18 cellular contexts compared by ENCODE assay signal in the genomic region with DNA sequence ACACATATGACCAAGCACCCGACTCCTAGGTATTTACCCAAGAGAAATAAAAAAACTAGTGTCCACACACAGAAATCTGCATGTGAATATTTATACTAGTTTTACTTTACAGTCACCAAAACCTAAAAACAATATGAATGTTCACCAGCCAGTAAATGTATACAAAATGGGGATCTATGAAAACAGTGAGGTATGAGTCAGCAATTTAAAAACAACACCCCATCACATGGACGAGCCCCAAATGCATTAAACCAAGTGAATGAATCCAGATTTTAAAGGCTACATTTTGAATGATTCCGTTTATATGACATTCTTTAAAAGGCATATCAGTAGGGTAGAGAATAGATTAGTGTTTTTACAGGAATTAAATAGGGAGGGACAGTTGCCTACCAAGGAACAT. TPM values are rescaled to one million over a fixed set of nuclear protein-coding genes. Genes with fewer than 3 reads are reported as not detected.
A peak's percentile ranks its signal among the peaks of the same experiment; 100 is the strongest.
DNase-seq lines count a peak whose midpoint lies in the region; ATAC-seq, FAIRE-seq and TF ChIP-seq lines count a peak whose summit lies in the region.
"Had no signal": no experiment of that assay in that cellular context is flagged by ENCODE, and none has a peak within 500 bp of the region (broad histone marks: within the 10 kb centered on the region; RNA-seq: fewer than 3 reads in every experiment).

No MANE protein-coding gene starts in this region.

- in situ Hi-C loops in IMR-90 (cut with MboI; ENCODE audit: low sequenced_read_pairs), result no loop called here

- H3K79me2 ChIP-seq in keratinocyte (ENCODE audit: control insufficient read depth, insufficient read depth, low read length), result no peaks in the 10 kb centered on the region

- H4K91ac ChIP-seq in IMR-90 (ENCODE audit: insufficient read depth, low read depth, low read length), result no peak overlapping the region

- H3K14ac ChIP-seq in IMR-90 (replicated peaks; ENCODE audit: low read depth, low read length), result no peak overlapping the region

- H2AK5ac ChIP-seq in IMR-90 (ENCODE audit: low read depth, low read length), result no peak overlapping the region

- H4K5ac ChIP-seq in IMR-90 (ENCODE audit: low read depth, low read length), result no peak overlapping the region

- H2AFZ ChIP-seq in IMR-90 (replicated peaks; ENCODE audit: low read length, poor library complexity) (no peak overlapping the region), keratinocyte (ENCODE audit: control insufficient read depth, low read length) (peak overlapping the region; percentile 13)

- H4K20me1 ChIP-seq in IMR-90 (ENCODE audit: insufficient read depth, low read length) (no peaks in the 10 kb centered on the region), keratinocyte (ENCODE audit: control insufficient read depth, extremely low read depth, insufficient read depth, low read length) (no peaks in the 10 kb centered on the region)
- H4K20me1 ChIP-seq: BLaER1 treated with 17β-estradiol and CSF1 and Interleukin-3, amounts not matched to agents 10 nM and 100 nM had no signal

- TF ChIP-seq RAD21 in A549 (conservative IDR thresholded peaks at IDR 0.05 in 1 of 2, IDR thresholded peaks at IDR 0.05 in 1 of 2), result no peak
- TF ChIP-seq RAD21 in IMR-90 (IDR thresholded peaks at IDR 0.05; ENCODE audit: low read length), result no peak

- H3K27me3 ChIP-seq in IMR-90 (ENCODE audit: control insufficient read depth, insufficient read depth, low read length) (no peaks in the 10 kb centered on the region; the same call in 1 of the 2 replicates), keratinocyte (ENCODE audit: control insufficient read depth, extremely low read depth, insufficient read depth, low read length) (no peaks in the 10 kb centered on the region)
- H3K27me3 ChIP-seq: BLaER1 treated with 17β-estradiol and CSF1 and Interleukin-3, amounts not matched to agents 10 nM and 100 nM had no signal

- H3K4me3 Mint-ChIP-seq in dendritic cell treated with granulocyte-macrophage colony-stimulating factor and Interleukin-4, amounts not matched to agents 40 ng/mL and 50 ng/mL, for 4 days, result no peak overlapping the region
- H3K4me3 Mint-ChIP-seq: B cell; CD8-positive, alpha-beta T cell; HFFc6 had no signal

- H3K9me3 ChIP-seq in A549 (no peaks in the 10 kb centered on the region), IMR-90 (ENCODE audit: control insufficient read depth, insufficient read depth, low read length) (no peaks in the 10 kb centered on the region), keratinocyte (ENCODE audit: control insufficient read depth, low read depth, low read length) (no peaks in the 10 kb centered on the region)
- H3K9me3 ChIP-seq: BLaER1 treated with 17β-estradiol and CSF1 and Interleukin-3, amounts not matched to agents 10 nM and 100 nM had no signal

- 53% methylated on average over 3 of the region's 3 CpGs for WGBS in A549 (ENCODE audit: missing lambda C conversion rate)
- WGBS in IMR-90 (ENCODE audit: extremely low coverage in 2 of 2, insufficient read length in 1 of 2), 2 experiments, result no CpG with 5 or more reads among the region's 3 CpGs

- H3K23ac ChIP-seq in IMR-90 (ENCODE audit: low read depth, low read length), result no peak overlapping the region

- H3K27ac ChIP-seq in A549, result no peak overlapping the region
- no peak overlapping the region for H3K27ac ChIP-seq in IMR-90 (ENCODE audit: insufficient read depth, low read length)
- no peak overlapping the region for H3K27ac ChIP-seq in keratinocyte (ENCODE audit: control insufficient read depth, insufficient read depth, low read length)
- H3K27ac ChIP-seq: BLaER1 treated with 17β-estradiol and CSF1 and Interleukin-3, amounts not matched to agents 10 nM and 100 nM had no signal

- no peaks in the 10 kb centered on the region for H3K36me3 ChIP-seq in IMR-90 (ENCODE audit: control insufficient read depth, insufficient read depth, low read length)
- H3K36me3 ChIP-seq in keratinocyte (ENCODE audit: control insufficient read depth in 2 of 2, extremely low read depth in 1 of 2, insufficient read depth in 2 of 2, low read length in 2 of 2), result no peaks in the 10 kb centered on the region
- H3K36me3 ChIP-seq: BLaER1 treated with 17β-estradiol and CSF1 and Interleukin-3, amounts not matched to agents 10 nM and 100 nM had no signal

- intact Hi-C loops in IMR-90 (cut with micrococcal nuclease) (no loop called here), Right ventricle myocardium superior (cut with DNase I) (no loop called here)
- intact Hi-C loops in dendritic cell treated with granulocyte-macrophage colony-stimulating factor and Interleukin-4, amounts not matched to agents 40 ng/mL and 50 ng/mL, for 4 days (cut with micrococcal nuclease), result no loop called here

- H3K56ac ChIP-seq in IMR-90 (ENCODE audit: extremely low read depth, insufficient read depth, low read length), result no peak overlapping the region

- no peak overlapping the region for H2AK9ac ChIP-seq in IMR-90 (replicated peaks; ENCODE audit: low read depth, low read length, poor library complexity)

- TF ChIP-seq CTCF in A549 (IDR thresholded peaks at IDR 0.05), result no peak
- TF ChIP-seq CTCF in IMR-90 (conservative IDR thresholded peaks at IDR 0.05; ENCODE audit: low read depth, low read length), result no peak
- no peak for TF ChIP-seq CTCF in keratinocyte (optimal IDR thresholded peaks at IDR 0.05 in 1 of 3, IDR thresholded peaks at IDR 0.05 in 1 of 3, conservative IDR thresholded peaks at IDR 0.05 in 1 of 3; ENCODE audit: extremely low read depth in 1 of 3, insufficient read depth in 2 of 3, low read length in 3 of 3)

- H3K9me3 Mint-ChIP-seq in dendritic cell treated with granulocyte-macrophage colony-stimulating factor and Interleukin-4, amounts not matched to agents 40 ng/mL and 50 ng/mL, for 4 days, result no peaks in the 10 kb centered on the region
- H3K9me3 Mint-ChIP-seq: CD8-positive, alpha-beta T cell; HFFc6 had no signal

- no peak for TF ChIP-seq EP300 in A549 (IDR thresholded peaks at IDR 0.05)

- no peak overlapping the region for H3K4ac ChIP-seq in IMR-90 (ENCODE audit: low read depth, low read length)

- H3K4me3 ChIP-seq in A549 (no peak overlapping the region), IMR-90 (ENCODE audit: insufficient read depth, low read depth, low read length) (no peak overlapping the region), keratinocyte (ENCODE audit: control insufficient read depth in 2 of 3, extremely low read depth in 1 of 3, insufficient read depth in 2 of 3, low read depth in 1 of 3, low read length in 3 of 3) (no peak overlapping the region)
- H3K4me3 ChIP-seq: BLaER1 treated with 17β-estradiol and CSF1 and Interleukin-3, amounts not matched to agents 10 nM and 100 nM had no signal

- no peak overlapping the region for H4K8ac ChIP-seq in IMR-90 (ENCODE audit: low read depth in 2 of 2, low read length in 2 of 2)

- H3K79me1 ChIP-seq in IMR-90 (ENCODE audit: low read depth in 1 of 2, low read length in 2 of 2), result no peaks in the 10 kb centered on the region

- H3K27ac Mint-ChIP-seq in dendritic cell treated with granulocyte-macrophage colony-stimulating factor and Interleukin-4, amounts not matched to agents 40 ng/mL and 50 ng/mL, for 4 days, result peak overlapping the region; percentile 23
- H3K27ac Mint-ChIP-seq: B cell; CD8-positive, alpha-beta T cell; HFFc6 had no signal

- TF ChIP-seq POLR2A in A549 (IDR thresholded peaks at IDR 0.05; ENCODE audit: low read length) (no peak), IMR-90 (IDR thresholded peaks at IDR 0.05; ENCODE audit: low read depth, low read length) (no peak)

- H3K4me2 ChIP-seq in A549 (no peak overlapping the region), IMR-90 (ENCODE audit: low read depth, low read length) (no peak overlapping the region), keratinocyte (ENCODE audit: control insufficient read depth, extremely low read depth, insufficient read depth, low read depth, low read length) (no peak overlapping the region)
- H3K4me2 ChIP-seq: BLaER1 treated with 17β-estradiol and CSF1 and Interleukin-3, amounts not matched to agents 10 nM and 100 nM had no signal

- no peak overlapping the region for H2BK5ac ChIP-seq in IMR-90 (ENCODE audit: low read depth, low read length, poor library complexity, severe bottlenecking)

- no TSS peak for BruUV-seq in IMR-90 (replicated peaks; lab: Mats Ljungman, UMichigan)

- H3K27me3 Mint-ChIP-seq in dendritic cell treated with granulocyte-macrophage colony-stimulating factor and Interleukin-4, amounts not matched to agents 40 ng/mL and 50 ng/mL, for 4 days, result no peaks in the 10 kb centered on the region

- DNase-seq in A549 (ENCODE audit: low read depth in 1 of 2, low spot score in 1 of 2) (no peak), IMR-90 (no peak), keratinocyte (ENCODE audit: low read depth, low spot score) (no peak), Right ventricle myocardium superior (no peak), occipital lobe (lab: John Stamatoyannopoulos, UW) (no peak)
- DNase-seq: 8988T; Calu3; CD8-positive, alpha-beta T cell; DMS79 treated with DMSO at 0.1 percent for 48 hours; GF-D8; HCEC 1CT; HFFc6 had no signal

- H3K9me1 ChIP-seq in IMR-90 (ENCODE audit: insufficient read depth, low read length) (no peaks in the 10 kb centered on the region), keratinocyte (ENCODE audit: control insufficient read depth, extremely low read depth, insufficient read depth, low read length) (no peaks in the 10 kb centered on the region)

- CTCF ChIA-PET in A549 (lab: Yijun Ruan, JAX) (no interaction called here), IMR-90 (lab: Yijun Ruan, JAX) (no interaction called here)

- no peak for ATAC-seq in A549
- peak; percentile 49 for ATAC-seq in IMR-90 (ENCODE audit: low read depth)
- no peak for ATAC-seq in Right ventricle myocardium superior (ENCODE audit: poor library complexity)
- no peak for ATAC-seq in GM21723 (IDR thresholded peaks at IDR 0.05; ENCODE audit: unreplicated experiment)
- ATAC-seq: CD8-positive, alpha-beta T cell had no signal

- no peak overlapping the region for H2BK20ac ChIP-seq in IMR-90 (ENCODE audit: low read depth, low read length)

- H3K4me1 Mint-ChIP-seq in dendritic cell treated with granulocyte-macrophage colony-stimulating factor and Interleukin-4, amounts not matched to agents 40 ng/mL and 50 ng/mL, for 4 days (ENCODE audit: low read depth), result peaks cover 44% of the 10 kb centered on the region
- H3K4me1 Mint-ChIP-seq: B cell had no signal

- H3K4me1 ChIP-seq in A549, result no peaks in the 10 kb centered on the region
- H3K4me1 ChIP-seq in IMR-90 (ENCODE audit: control insufficient read depth, insufficient read depth, low read length), result no peaks in the 10 kb centered on the region
- peaks cover 13% of the 10 kb centered on the region for H3K4me1 ChIP-seq in keratinocyte (ENCODE audit: control insufficient read depth, extremely low read depth, insufficient read depth, low read length)

- H2BK15ac ChIP-seq in IMR-90 (ENCODE audit: low read depth, low read length), result no peak overlapping the region

- H3K9ac ChIP-seq in IMR-90 (ENCODE audit: low read depth, low read length) (no peak overlapping the region), keratinocyte (ENCODE audit: control insufficient read depth, extremely low read depth, insufficient read depth, low read length) (no peak overlapping the region)
- H3K9ac ChIP-seq: BLaER1 treated with 17β-estradiol and CSF1 and Interleukin-3, amounts not matched to agents 10 nM and 100 nM had no signal

- H3K18ac ChIP-seq in IMR-90 (ENCODE audit: low read depth, low read length), result no peak overlapping the region

- peak; percentile 51 for FAIRE-seq in A549 (lab: Jason Lieb, UNC)
- FAIRE-seq in keratinocyte (lab: Jason Lieb, UNC), result no peak
- FAIRE-seq: H54, HTR-8/SVneo had no signal

- no peak overlapping the region for H2BK120ac ChIP-seq in IMR-90 (ENCODE audit: low read depth, low read length)

- dilution Hi-C loops in IMR-90 (cut with HindIII; ENCODE audit: low sequenced_read_pairs, unreplicated experiment), result no loop called here
- dilution Hi-C loops in keratinocyte (cut with MboI; ENCODE audit: extremely low pct_ligation_motif_present, low sequenced_read_pairs), result no loop called here

- POLR2A ChIA-PET in A549 (lab: Yijun Ruan, JAX), result no interaction called here
- POLR2A ChIA-PET in IMR-90 (lab: Charles Lee; ENCODE audit: unreplicated experiment), result no interaction called here

- H3K36me3 Mint-ChIP-seq in dendritic cell treated with granulocyte-macrophage colony-stimulating factor and Interleukin-4, amounts not matched to agents 40 ng/mL and 50 ng/mL, for 4 days (ENCODE audit: low read depth), result no peaks in the 10 kb centered on the region
- H3K36me3 Mint-ChIP-seq: CD8-positive, alpha-beta T cell had no signal

RNA-seq across cellular contexts. Expression of gene SIGLEC7, which starts 22.1 kb away (rescaled TPM):
- polyA plus RNA-seq in A549 (2011; rRNA removed), result not detected in 2 replicates
- polyA plus RNA-seq in A549 (2012; cell fraction: cytosol; rRNA removed), result not detected in 2 replicates
- polyA plus RNA-seq in A549 (2012; cell fraction: nucleus; rRNA removed), result not detected in 2 replicates
- polyA plus RNA-seq in A549 (2017; fragmentation: RNase III; extraction: RNeasy Plus Mini Kit Qiagen cat#74134 plus additional on column Dnase treatment), result not detected in 3 replicates
- not detected in 2 replicates for polyA minus RNA-seq in A549 (2011; rRNA and poly(A)+ RNA removed)
- not detected in 2 replicates for total RNA-seq in IMR-90 (2012; rRNA removed)
- polyA plus RNA-seq in IMR-90 (2012; rRNA removed), result not detected in 2 replicates
- polyA plus RNA-seq in IMR-90 (2012; cell fraction: cytosol; rRNA removed), result not detected in 2 replicates
- not detected in 2 replicates for polyA plus RNA-seq in IMR-90 (2012; cell fraction: nucleus; rRNA removed; ENCODE audit: low replicate concordance)
- not detected in 3 replicates for polyA plus RNA-seq in keratinocyte
- polyA plus RNA-seq in keratinocyte (2011; ENCODE audit: low read depth), result not detected
- not detected in 2 replicates for polyA plus RNA-seq in keratinocyte (2011; cell fraction: cytosol; rRNA removed)
- not detected in 2 replicates for polyA plus RNA-seq in keratinocyte (2011; cell fraction: nucleus; rRNA removed)
- not detected in 2 replicates for polyA plus RNA-seq in keratinocyte (2012; ENCODE audit: low replicate concordance)
- not detected in 3 replicates for polyA minus RNA-seq in keratinocyte
- polyA minus RNA-seq in keratinocyte (2011; cell fraction: cytosol; rRNA and poly(A)+ RNA removed), result not detected
- not detected in 2 replicates for polyA minus RNA-seq in keratinocyte (2011; cell fraction: nucleus; rRNA and poly(A)+ RNA removed)
- total RNA-seq in Right ventricle myocardium superior, result 0.97 TPM
- total RNA-seq in occipital lobe, result 0.16 TPM
- total RNA-seq: B cell; Calu3; CD8-positive, alpha-beta T cell; HFFc6 had no signal

RNA-seq across cellular contexts. Expression of gene SIGLEC9, which starts 39.5 kb away (rescaled TPM):
- polyA plus RNA-seq in A549 (2011; rRNA removed) (not detected in 2 replicates), A549 (2017; fragmentation: RNase III; extraction: RNeasy Plus Mini Kit Qiagen cat#74134 plus additional on column Dnase treatment) (not detected in 3 replicates), IMR-90 (2012; rRNA removed) (0.03 TPM in 1 of 2 replicates, not detected in the other), keratinocyte (not detected in 3 replicates)
- not detected in 2 replicates for polyA plus RNA-seq in A549 (2012; cell fraction: cytosol; rRNA removed)
- not detected in 2 replicates for polyA plus RNA-seq in A549 (2012; cell fraction: nucleus; rRNA removed)
- polyA minus RNA-seq in A549 (2011; rRNA and poly(A)+ RNA removed), result not detected in 2 replicates
- total RNA-seq in IMR-90 (2012; rRNA removed) (not detected in 2 replicates), Right ventricle myocardium superior (1.7 TPM), occipital lobe (0.78 TPM)
- not detected in 2 replicates for polyA plus RNA-seq in IMR-90 (2012; cell fraction: cytosol; rRNA removed)
- not detected in 2 replicates for polyA plus RNA-seq in IMR-90 (2012; cell fraction: nucleus; rRNA removed; ENCODE audit: low replicate concordance)
- polyA plus RNA-seq in keratinocyte (2011; ENCODE audit: low read depth), result not detected
- polyA plus RNA-seq in keratinocyte (2011; cell fraction: cytosol; rRNA removed), result not detected in 2 replicates
- polyA plus RNA-seq in keratinocyte (2011; cell fraction: nucleus; rRNA removed), result not detected in 2 replicates
- polyA plus RNA-seq in keratinocyte (2012; ENCODE audit: low replicate concordance), result not detected in 2 replicates
- polyA minus RNA-seq in keratinocyte, result not detected in 3 replicates
- not detected for polyA minus RNA-seq in keratinocyte (2011; cell fraction: cytosol; rRNA and poly(A)+ RNA removed)
- 0.21 TPM in 1 of 2 replicates, not detected in the other for polyA minus RNA-seq in keratinocyte (2011; cell fraction: nucleus; rRNA and poly(A)+ RNA removed)
- total RNA-seq: B cell, Calu3, HFFc6 had no signal

RNA-seq across cellular contexts. Expression of gene CTU1, which starts 56.0 kb away (rescaled TPM):
- polyA plus RNA-seq in A549 (2011; rRNA removed) (4.1 and 4.5 TPM in 2 replicates), A549 (2017; fragmentation: RNase III; extraction: RNeasy Plus Mini Kit Qiagen cat#74134 plus additional on column Dnase treatment) (7.0 to 7.4 TPM (median 7.3 TPM) in 3 replicates), IMR-90 (2012; rRNA removed) (3.3 and 6.4 TPM in 2 replicates), keratinocyte (1.9 to 3.9 TPM (median 2.3 TPM) in 3 replicates)
- polyA plus RNA-seq in A549 (2012; cell fraction: cytosol; rRNA removed), result 12.7 and 18.3 TPM in 2 replicates
- polyA plus RNA-seq in A549 (2012; cell fraction: nucleus; rRNA removed), result 23.6 and 38.1 TPM in 2 replicates
- polyA minus RNA-seq in A549 (2011; rRNA and poly(A)+ RNA removed), result 6.0 and 6.5 TPM in 2 replicates
- total RNA-seq in IMR-90 (2012; rRNA removed) (2.0 and 2.2 TPM in 2 replicates), Right ventricle myocardium superior (4.9 TPM), occipital lobe (4.5 TPM)
- polyA plus RNA-seq in IMR-90 (2012; cell fraction: cytosol; rRNA removed), result 2.3 and 7.5 TPM in 2 replicates
- polyA plus RNA-seq in IMR-90 (2012; cell fraction: nucleus; rRNA removed; ENCODE audit: low replicate concordance), result 4.6 and 12.3 TPM in 2 replicates
- polyA plus RNA-seq in keratinocyte (2011; ENCODE audit: low read depth), result 0.79 TPM
- polyA plus RNA-seq in keratinocyte (2011; cell fraction: cytosol; rRNA removed), result 0.81 and 2.8 TPM in 2 replicates
- 3.5 and 5.2 TPM in 2 replicates for polyA plus RNA-seq in keratinocyte (2011; cell fraction: nucleus; rRNA removed)
- 4.1 and 4.5 TPM in 2 replicates for polyA plus RNA-seq in keratinocyte (2012; ENCODE audit: low replicate concordance)
- 1.5 to 2.0 TPM (median 1.6 TPM) in 3 replicates for polyA minus RNA-seq in keratinocyte
- polyA minus RNA-seq in keratinocyte (2011; cell fraction: cytosol; rRNA and poly(A)+ RNA removed), result 8.6 TPM
- 2.6 and 4.5 TPM in 2 replicates for polyA minus RNA-seq in keratinocyte (2011; cell fraction: nucleus; rRNA and poly(A)+ RNA removed)
